24 cellular contexts compared by ENCODE assay signal in genomic region chr11:125618383-125618782, GRCh38. TPM values are rescaled to one million over a fixed set of nuclear protein-coding genes. Genes with fewer than 3 reads are reported as not detected.
DNase-seq lines count a peak whose midpoint lies in the region; ATAC-seq and TF ChIP-seq lines count a peak whose summit lies in the region.
"Had no signal": no experiment of that assay in that cellular context is flagged by ENCODE, and none has a peak within 500 bp of the region (broad histone marks: within the 10 kb centered on the region; RNA-seq: fewer than 3 reads in every experiment).

No MANE protein-coding gene starts in this region.

- DNase-seq in activated T-cell treated with anti-CD3 and anti-CD28 coated beads, Interleukin-2, amount 50 U/mL, for 72 hours: no peak
- DNase-seq in activated T-cell treated with anti-CD3 and anti-CD28 coated beads for 4 hours (no peak), chondrocyte (ENCODE audit: low spot score) (no peak), foreskin keratinocyte (no peak), activated gamma-delta T cell treated with Interleukin-2 at 50 U/mL for 16 hours (no peak), NCI-H510A (lab: John Stamatoyannopoulos, UW) (no peak)
- no peak for DNase-seq in activated CD4-positive, alpha-beta memory T cell treated with anti-CD3 and anti-CD28 coated beads, Interleukin-2, amount 10 ng/mL, durations not matched to agents 7 days and 5 days
- DNase-seq: 8988T; ACHN; AML-193; BE2C; CD4-positive, alpha-beta T cell; CD8-positive, alpha-beta memory T cell; DMS 273 treated with DMSO at 0.1 percent for 48 hours; DMS79; EL; GDM1; GM23248; H7; HCEC 1CT had no signal

- H3K27ac Mint-ChIP-seq in activated T-cell treated with anti-CD3 and anti-CD28 coated beads, Interleukin-2, amount 50 U/mL, for 72 hours: peak overlapping the region; percentile 42
- peak overlapping the region; percentile 66 for H3K27ac Mint-ChIP-seq in chondrocyte (ENCODE audit: unreplicated experiment)
- H3K27ac Mint-ChIP-seq in activated CD4-positive, alpha-beta memory T cell treated with anti-CD3 and anti-CD28 coated beads, Interleukin-2, amount 10 ng/mL, durations not matched to agents 7 days and 5 days: no peak overlapping the region
- H3K27ac Mint-ChIP-seq: CD14-positive monocyte; CD4-positive, alpha-beta T cell; CD8-positive, alpha-beta memory T cell had no signal

- no peaks in the 10 kb centered on the region for H3K9me3 Mint-ChIP-seq in activated T-cell treated with anti-CD3 and anti-CD28 coated beads, Interleukin-2, amount 50 U/mL, for 72 hours
- no peaks in the 10 kb centered on the region for H3K9me3 Mint-ChIP-seq in chondrocyte (ENCODE audit: low read depth)
- no peaks in the 10 kb centered on the region for H3K9me3 Mint-ChIP-seq in activated CD4-positive, alpha-beta memory T cell treated with anti-CD3 and anti-CD28 coated beads, Interleukin-2, amount 10 ng/mL, durations not matched to agents 7 days and 5 days
- H3K9me3 Mint-ChIP-seq: CD14-positive monocyte; CD4-positive, alpha-beta T cell; CD8-positive, alpha-beta memory T cell had no signal

- POLR2A ChIA-PET in activated CD4-positive, alpha-beta memory T cell treated with anti-CD3 and anti-CD28 coated beads, Interleukin-2, amount 10 ng/mL, durations not matched to agents 7 days and 5 days (lab: Charles Lee): interaction anchor here (1.4 kb wide), 1 partner anchor 49 kb away, joined by 3 read pairs; the partner anchor contains the start of gene EI24

- no peak overlapping the region for H3K27ac ChIP-seq in foreskin keratinocyte
- H3K27ac ChIP-seq: A549; BLaER1 treated with 17β-estradiol and CSF1 and Interleukin-3, amounts not matched to agents 10 nM and 100 nM; GM23248 had no signal

- H3K4me3 Mint-ChIP-seq in activated T-cell treated with anti-CD3 and anti-CD28 coated beads, Interleukin-2, amount 50 U/mL, for 72 hours: no peak overlapping the region
- no peak overlapping the region for H3K4me3 Mint-ChIP-seq in chondrocyte (ENCODE audit: unreplicated experiment)
- no peak overlapping the region for H3K4me3 Mint-ChIP-seq in activated CD4-positive, alpha-beta memory T cell treated with anti-CD3 and anti-CD28 coated beads, Interleukin-2, amount 10 ng/mL, durations not matched to agents 7 days and 5 days
- H3K4me3 Mint-ChIP-seq: CD14-positive monocyte; CD4-positive, alpha-beta T cell; CD8-positive, alpha-beta memory T cell had no signal

- peaks cover 8 to 32% of the 10 kb centered on the region in 2 donors for H3K36me3 Mint-ChIP-seq in activated T-cell treated with anti-CD3 and anti-CD28 coated beads, Interleukin-2, amount 50 U/mL, for 72 hours (ENCODE audit: insufficient read depth in 2 of 2)
- H3K36me3 Mint-ChIP-seq in chondrocyte (ENCODE audit: low read depth): peaks cover 30% of the 10 kb centered on the region
- H3K36me3 Mint-ChIP-seq in activated CD4-positive, alpha-beta memory T cell treated with anti-CD3 and anti-CD28 coated beads, Interleukin-2, amount 10 ng/mL, durations not matched to agents 7 days and 5 days (ENCODE audit: low read depth): peaks cover 72% of the 10 kb centered on the region

- CTCF ChIA-PET in activated CD4-positive, alpha-beta memory T cell treated with anti-CD3 and anti-CD28 coated beads, Interleukin-2, amount 10 ng/mL, durations not matched to agents 7 days and 5 days (lab: Charles Lee): no interaction called here

- ATAC-seq in activated T-cell treated with anti-CD3 and anti-CD28 coated beads, Interleukin-2, amount 50 U/mL, for 72 hours (replicated peaks in 1 of 2): no peak
- ATAC-seq in foreskin keratinocyte: peak; percentile 77
- ATAC-seq: A549, GM12878 had no signal

- H3K27me3 Mint-ChIP-seq in activated T-cell treated with anti-CD3 and anti-CD28 coated beads, Interleukin-2, amount 50 U/mL, for 72 hours (ENCODE audit: low read depth): no peaks in the 10 kb centered on the region
- H3K27me3 Mint-ChIP-seq in chondrocyte (ENCODE audit: low read depth): no peaks in the 10 kb centered on the region
- H3K27me3 Mint-ChIP-seq in activated CD4-positive, alpha-beta memory T cell treated with anti-CD3 and anti-CD28 coated beads, Interleukin-2, amount 10 ng/mL, durations not matched to agents 7 days and 5 days: no peaks in the 10 kb centered on the region
- H3K27me3 Mint-ChIP-seq: CD4-positive, alpha-beta T cell; CD8-positive, alpha-beta memory T cell had no signal

- peaks cover 5% of the 10 kb centered on the region for H3K4me1 ChIP-seq in foreskin keratinocyte
- H3K4me1 ChIP-seq: BE2C had no signal

- H3K4me1 Mint-ChIP-seq in activated T-cell treated with anti-CD3 and anti-CD28 coated beads, Interleukin-2, amount 50 U/mL, for 72 hours (ENCODE audit: low read depth): no peaks in the 10 kb centered on the region
- peaks cover 24% of the 10 kb centered on the region for H3K4me1 Mint-ChIP-seq in chondrocyte (ENCODE audit: low read depth)
- H3K4me1 Mint-ChIP-seq in activated CD4-positive, alpha-beta memory T cell treated with anti-CD3 and anti-CD28 coated beads, Interleukin-2, amount 10 ng/mL, durations not matched to agents 7 days and 5 days: no peaks in the 10 kb centered on the region
- H3K4me1 Mint-ChIP-seq: CD14-positive monocyte; CD8-positive, alpha-beta memory T cell had no signal

- no peaks in the 10 kb centered on the region for H3K27me3 ChIP-seq in foreskin keratinocyte
- H3K27me3 ChIP-seq: BE2C; BLaER1 treated with 17β-estradiol and CSF1 and Interleukin-3, amounts not matched to agents 10 nM and 100 nM had no signal

- no peak for TF ChIP-seq CTCF in chondrocyte (IDR thresholded peaks at IDR 0.05)
- no peak for TF ChIP-seq CTCF in foreskin keratinocyte (conservative IDR thresholded peaks at IDR 0.05)

RNA-seq across cellular contexts. Expression of gene CHEK1, which starts 6.6 kb away (rescaled TPM):
- total RNA-seq in activated T-cell treated with anti-CD3 and anti-CD28 coated beads, Interleukin-2, amount 50 U/mL, for 72 hours: 100 to 1,000 TPM; 135 to 180 TPM
- 18.3 to 28.4 TPM (median 23.5 TPM) in 3 replicates for total RNA-seq in chondrocyte
- 56.8 and 61.0 TPM in 2 replicates for total RNA-seq in foreskin keratinocyte
- 26.3 and 32.9 TPM in 2 replicates for polyA plus RNA-seq in foreskin keratinocyte
- total RNA-seq in activated CD4-positive, alpha-beta memory T cell treated with anti-CD3 and anti-CD28 coated beads, Interleukin-2, amount 10 ng/mL, durations not matched to agents 7 days and 5 days: 10 to 100 TPM; 79.0 to 82.6 TPM

RNA-seq across cellular contexts. Expression of gene STT3A, which starts 25.7 kb away (rescaled TPM):
- 100 to 1,000 TPM; 121 to 123 TPM for total RNA-seq in activated T-cell treated with anti-CD3 and anti-CD28 coated beads, Interleukin-2, amount 50 U/mL, for 72 hours
- total RNA-seq in chondrocyte (247 to 286 TPM (median 252 TPM) in 3 replicates), foreskin keratinocyte (171 and 189 TPM in 2 replicates)
- 103 and 113 TPM in 2 replicates for polyA plus RNA-seq in foreskin keratinocyte
- 100 to 1,000 TPM; 123 TPM for total RNA-seq in activated CD4-positive, alpha-beta memory T cell treated with anti-CD3 and anti-CD28 coated beads, Interleukin-2, amount 10 ng/mL, durations not matched to agents 7 days and 5 days

RNA-seq across cellular contexts. Expression of gene EI24, which starts 49.1 kb away (rescaled TPM):
- 10 to 100 TPM; 27.4 to 35.6 TPM for total RNA-seq in activated T-cell treated with anti-CD3 and anti-CD28 coated beads, Interleukin-2, amount 50 U/mL, for 72 hours
- 88.6 to 95.0 TPM (median 91.1 TPM) in 3 replicates for total RNA-seq in chondrocyte
- 179 and 183 TPM in 2 replicates for total RNA-seq in foreskin keratinocyte
- polyA plus RNA-seq in foreskin keratinocyte: 128 and 163 TPM in 2 replicates
- 10 to 100 TPM; 31.5 to 33.2 TPM for total RNA-seq in activated CD4-positive, alpha-beta memory T cell treated with anti-CD3 and anti-CD28 coated beads, Interleukin-2, amount 10 ng/mL, durations not matched to agents 7 days and 5 days
